Comparison of ENCODE assay signal across 18 cellular contexts in genomic region chr14:106222736-106223135, GRCh38.
"Had no signal": no experiment of that assay in that cellular context is flagged by ENCODE, and none has a peak within 500 bp of the region (broad histone marks: within the 10 kb centered on the region; RNA-seq: fewer than 3 reads in every experiment).

No MANE protein-coding gene starts in this region.

- H3K9me3 Mint-ChIP-seq: activated T-helper 1 cell treated with anti-CD3 and anti-CD28 coated beads, Interleukin-12 subunit alpha, Interleukin-12 subunit beta, Interleukin-2, Interleukin-4 antibody, amounts not matched to agents 30 ng/mL and 10 ng/mL and 1 ng/mL, durations not matched to agents 14 hours and 24 hours and 36 hours; stimulated activated memory B cell treated with anti-CD40 and anti-IgM and Interleukin-4, amounts not matched to agents 10 μg/mL and 1 μg/mL and 100 μg/mL, for 72 hours had no signal

- FAIRE-seq: kidney had no signal

- DNase-seq: amniotic stem cell; effector CD4-positive, alpha-beta T cell; gastrocnemius medialis; head of caudate nucleus; kidney; nephron progenitor cell; occipital lobe; posterior cingulate gyrus; spleen; stimulated activated CD4-positive, alpha-beta T cell treated with anti-CD3 and anti-CD28 coated beads, Interleukin-4, amount 100 ng/mL, for 4 hours; WERI-Rb-1 had no signal

- H3K4me3 Mint-ChIP-seq: activated T-helper 1 cell treated with anti-CD3 and anti-CD28 coated beads, Interleukin-12 subunit alpha, Interleukin-12 subunit beta, Interleukin-2, Interleukin-4 antibody, amounts not matched to agents 30 ng/mL and 10 ng/mL and 1 ng/mL, durations not matched to agents 14 hours and 24 hours and 36 hours; nephron progenitor cell; stimulated activated memory B cell treated with anti-CD40 and anti-IgM and Interleukin-4, amounts not matched to agents 10 μg/mL and 1 μg/mL and 100 μg/mL, for 72 hours had no signal

- ATAC-seq: esophagus mucosa; gastrocnemius medialis; left lobe of liver; SK-N-SH treated with all-trans-retinoic acid at 6 μM for 48 hours; stimulated activated memory B cell treated with anti-CD40 and anti-IgM and Interleukin-4, amounts not matched to agents 10 μg/mL and 1 μg/mL and 100 μg/mL, for 72 hours had no signal

- H3K9me3 ChIP-seq: gastrocnemius medialis, spleen, thoracic aorta had no signal

- H3K4me3 ChIP-seq: gastrocnemius medialis, lung, spleen, thoracic aorta had no signal

- H3K36me3 Mint-ChIP-seq: stimulated activated memory B cell treated with anti-CD40 and anti-IgM and Interleukin-4, amounts not matched to agents 10 μg/mL and 1 μg/mL and 100 μg/mL, for 72 hours had no signal

- H3K27me3 ChIP-seq: gastrocnemius medialis had no signal

- H3K27ac ChIP-seq: gastrocnemius medialis, spleen, thoracic aorta, WERI-Rb-1 had no signal

- H3K4me1 Mint-ChIP-seq: nephron progenitor cell; stimulated activated memory B cell treated with anti-CD40 and anti-IgM and Interleukin-4, amounts not matched to agents 10 μg/mL and 1 μg/mL and 100 μg/mL, for 72 hours had no signal

- H3K27ac Mint-ChIP-seq: activated T-helper 1 cell treated with anti-CD3 and anti-CD28 coated beads, Interleukin-12 subunit alpha, Interleukin-12 subunit beta, Interleukin-2, Interleukin-4 antibody, amounts not matched to agents 30 ng/mL and 10 ng/mL and 1 ng/mL, durations not matched to agents 14 hours and 24 hours and 36 hours; nephron progenitor cell; stimulated activated memory B cell treated with anti-CD40 and anti-IgM and Interleukin-4, amounts not matched to agents 10 μg/mL and 1 μg/mL and 100 μg/mL, for 72 hours had no signal

- H3K36me3 ChIP-seq: gastrocnemius medialis, spleen, thoracic aorta, WERI-Rb-1 had no signal

- H3K4me1 ChIP-seq: gastrocnemius medialis had no signal
